ENCODE assay signal across 26 cellular contexts in the genomic region with DNA sequence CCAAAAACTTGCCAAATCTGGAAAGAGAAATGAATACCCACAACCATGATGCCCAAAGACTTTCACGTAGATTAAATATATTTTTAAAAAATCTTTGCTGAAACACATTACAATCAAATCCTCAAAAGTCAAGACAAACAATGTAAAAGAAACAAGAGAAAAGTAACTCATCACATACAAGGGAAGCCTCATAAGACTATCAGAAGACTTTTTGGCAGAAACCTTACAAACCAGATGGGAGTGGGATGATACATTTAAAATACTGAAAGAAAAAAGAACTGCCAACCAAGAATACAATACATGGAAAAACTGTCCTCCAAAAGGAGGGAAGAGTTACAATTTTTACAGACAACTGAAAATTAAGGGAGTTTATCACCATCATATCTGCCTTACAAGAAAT.
"Had no signal": no experiment of that assay in that cellular context is flagged by ENCODE, and none has a peak within 500 bp of the region (broad histone marks: within the 10 kb centered on the region; RNA-seq: fewer than 3 reads in every experiment).

No MANE protein-coding gene starts in this region.

- H2AFZ ChIP-seq: hepatocyte had no signal

- H3K4me3 ChIP-seq: colonic mucosa, coronary artery, dorsolateral prefrontal cortex, esophagus muscularis mucosa, esophagus squamous epithelium, gastrocnemius medialis, gastroesophageal sphincter, heart right ventricle, hepatocyte had no signal

- H3K27ac Mint-ChIP-seq: dendritic cell treated with granulocyte-macrophage colony-stimulating factor and Interleukin-4, amounts not matched to agents 40 ng/mL and 50 ng/mL, for 4 days; effector memory CD8-positive, alpha-beta T cell; endodermal cell had no signal

- H3K4me1 Mint-ChIP-seq: endodermal cell had no signal

- H3K4me3 Mint-ChIP-seq: dendritic cell treated with granulocyte-macrophage colony-stimulating factor and Interleukin-4, amounts not matched to agents 40 ng/mL and 50 ng/mL, for 4 days; effector memory CD8-positive, alpha-beta T cell; endodermal cell had no signal

- ATAC-seq: effector memory CD8-positive, alpha-beta T cell; esophagus mucosa; foreskin keratinocyte; gastrocnemius medialis; gastroesophageal sphincter; heart right ventricle had no signal

- H3K36me3 ChIP-seq: colonic mucosa, esophagus muscularis mucosa, esophagus squamous epithelium, gastrocnemius medialis, gastroesophageal sphincter, heart right ventricle had no signal

- H3K27ac ChIP-seq: colonic mucosa, coronary artery, dorsolateral prefrontal cortex, epithelial cell of prostate, esophagus muscularis mucosa, esophagus squamous epithelium, foreskin keratinocyte, gastrocnemius medialis, gastroesophageal sphincter, heart right ventricle, hepatocyte had no signal

- H3K27me3 Mint-ChIP-seq: dendritic cell treated with granulocyte-macrophage colony-stimulating factor and Interleukin-4, amounts not matched to agents 40 ng/mL and 50 ng/mL, for 4 days; effector memory CD8-positive, alpha-beta T cell had no signal

- H3K27me3 ChIP-seq: colonic mucosa, dorsolateral prefrontal cortex, esophagus muscularis mucosa, esophagus squamous epithelium, foreskin keratinocyte, gastrocnemius medialis, gastroesophageal sphincter, heart right ventricle, hepatocyte had no signal

- DNase-seq: colonic mucosa; cortex of kidney; dermis blood vessel endothelial cell; dorsolateral prefrontal cortex; effector CD4-positive, alpha-beta T cell; effector CD8-positive, alpha-beta T cell; effector memory CD4-positive, alpha-beta T cell; effector memory CD8-positive, alpha-beta T cell; endodermal cell; erythroblast; esophagus squamous epithelium; foreskin fibroblast; foreskin keratinocyte; foreskin melanocyte; gastrocnemius medialis; glutamatergic neuron; head of caudate nucleus; heart right ventricle; hippocampal formation had no signal

- H3K4me1 ChIP-seq: colonic mucosa, esophagus muscularis mucosa, esophagus squamous epithelium, foreskin keratinocyte, gastrocnemius medialis, gastroesophageal sphincter, heart right ventricle had no signal

- H3K79me2 ChIP-seq: hepatocyte had no signal

- H3K9me3 ChIP-seq: colonic mucosa had no signal

- H3K4me2 ChIP-seq: hepatocyte had no signal
